28 cellular contexts compared by ENCODE assay signal in genomic region chr2:158234497-158234896, GRCh38.
"Had no signal": no experiment of that assay in that cellular context is flagged by ENCODE, and none has a peak within 500 bp of the region (broad histone marks: within the 10 kb centered on the region; RNA-seq: fewer than 3 reads in every experiment).

No MANE protein-coding gene starts in this region.

- H3K36me3 ChIP-seq: adrenal gland, brain microvascular endothelial cell, breast epithelium had no signal

- H3K9me3 ChIP-seq: adrenal gland, body of pancreas, breast epithelium had no signal

- H3K27me3 ChIP-seq: adrenal gland, body of pancreas, brain microvascular endothelial cell, breast epithelium had no signal

- ATAC-seq: activated CD8-positive, alpha-beta T cell treated with anti-CD3 and anti-CD28 coated beads for 36 hours; activated naive CD8-positive, alpha-beta T cell treated with anti-CD3 and anti-CD28 coated beads, Interleukin-2, amount 50 U/mL, for 24 hours; body of pancreas had no signal

- H3K27ac ChIP-seq: adrenal gland, body of pancreas, brain microvascular endothelial cell, breast epithelium, VCaP had no signal

- H3K4me3 ChIP-seq: adrenal gland, body of pancreas, breast epithelium had no signal

- H3K4me1 ChIP-seq: adrenal gland, body of pancreas, breast epithelium had no signal

- DNase-seq: activated B cell treated with CpG ODN at 0.5 μM for 24 hours; activated CD4-positive, alpha-beta memory T cell treated with anti-CD3 and anti-CD28 coated beads for 36 hours; activated CD4-positive, alpha-beta T cell treated with anti-CD3 and anti-CD28 coated beads for 4 hours; activated CD4-positive, alpha-beta T cell treated with anti-CD3 and anti-CD28 coated beads, Interleukin-2, amount 10 ng/mL, durations not matched to agents 24 days and 14 days; activated CD4-positive, alpha-beta T cell treated with anti-CD3 and anti-CD28 coated beads, Interleukin-2, amount 50 U/mL, for 1 hour; activated CD4-positive, alpha-beta T cell treated with anti-CD3 and anti-CD28 coated beads, Interleukin-2, amount 50 U/mL, for 4 hours; activated CD4-positive, CD25-positive, alpha-beta regulatory T cell treated with anti-CD3 and anti-CD28 coated beads, Interleukin-2, amount 50 U/mL, for 72 hours; activated CD8-positive, alpha-beta memory T cell treated with anti-CD3 and anti-CD28 coated beads, Interleukin-2, amount 50 U/mL, for 4 hours; activated CD8-positive, alpha-beta T cell treated with anti-CD3 and anti-CD28 coated beads for 36 hours; activated effector memory CD4-positive, alpha-beta T cell treated with Interleukin-2 at 50 U/mL for 16 hours; activated gamma-delta T cell; activated naive CD4-positive, alpha-beta T cell treated with anti-CD3 and anti-CD28 coated beads, Interleukin-2, amount 10 ng/mL, durations not matched to agents 7 days and 5 days; activated naive CD4-positive, alpha-beta T cell treated with Interleukin-2 at 50 U/mL for 16 hours; activated naive CD8-positive, alpha-beta T cell treated with anti-CD3 and anti-CD28 coated beads, Interleukin-2, amount 10 ng/mL, durations not matched to agents 7 days and 5 days; activated naive CD8-positive, alpha-beta T cell treated with anti-CD3 and anti-CD28 coated beads, Interleukin-2, amount 50 U/mL, for 24 hours; activated T-cell treated with anti-CD3 and anti-CD28 coated beads, Interleukin-2, amount 50 U/mL, for 24 hours; activated T-cell treated with anti-CD3 and anti-CD28 coated beads, Interleukin-2, amount 50 U/mL, for 48 hours; adrenal gland; amniotic stem cell; aorta; body of pancreas; brain microvascular endothelial cell; central memory CD4-positive, alpha-beta T cell; T-helper 1 cell; T-helper 2 cell; T-helper 9 cell had no signal
